In genomic region chr10:79610601-79611191, GRCh38 we compare ENCODE assay signal across 29 cellular contexts. TPM values are rescaled to one million over a fixed set of nuclear protein-coding genes. Genes with fewer than 3 reads are reported as not detected.
DNase-seq lines count a peak whose midpoint lies in the region; ATAC-seq and TF ChIP-seq lines count a peak whose summit lies in the region.
"Had no signal": no experiment of that assay in that cellular context is flagged by ENCODE, and none has a peak within 500 bp of the region (broad histone marks: within the 10 kb centered on the region; RNA-seq: fewer than 3 reads in every experiment).

TSS of gene SFTPA1 (plus strand) at chr10:79610939. CDS start at chr10:79611826, 887 bp downstream.

- TF ChIP-seq POLR2A in erythroblast (IDR thresholded peaks at IDR 0.05; ENCODE audit: low read length): no peak

- no peaks in the 10 kb centered on the region for H3K27me3 ChIP-seq in BLaER1
- H3K27me3 ChIP-seq in DND-41 (ENCODE audit: insufficient read depth, low read length, poor library complexity): no peaks in the 10 kb centered on the region
- no peaks in the 10 kb centered on the region for H3K27me3 ChIP-seq in OCI-LY3 (ENCODE audit: low read depth, low read length)
- H3K27me3 ChIP-seq in lower lobe of right lung (ENCODE audit: low read depth): no peaks in the 10 kb centered on the region
- H3K27me3 ChIP-seq: body of pancreas, tibial nerve had no signal

- H3K36me3 ChIP-seq in BLaER1: no peaks in the 10 kb centered on the region
- no peaks in the 10 kb centered on the region for H3K36me3 ChIP-seq in DND-41 (ENCODE audit: insufficient read depth, low read length)
- no peaks in the 10 kb centered on the region for H3K36me3 ChIP-seq in OCI-LY3 (replicated peaks; ENCODE audit: low read depth, low read length)
- H3K36me3 ChIP-seq in lower lobe of right lung: no peaks in the 10 kb centered on the region
- H3K36me3 ChIP-seq: tibial nerve had no signal

- H3K9ac ChIP-seq in BLaER1 (no peak within 1 kb of the TSS), DND-41 (ENCODE audit: low read depth, low read length) (no peak within 1 kb of the TSS), OCI-LY3 (ENCODE audit: low read length) (no peak within 1 kb of the TSS)

- intact Hi-C loops in lower lobe of right lung (cut with DNase I): no loop called here

- H3K9me3 ChIP-seq in BLaER1: no peaks in the 10 kb centered on the region
- H3K9me3 ChIP-seq in DND-41 (ENCODE audit: insufficient read depth, low read length, severe bottlenecking): no peaks in the 10 kb centered on the region
- no peaks in the 10 kb centered on the region for H3K9me3 ChIP-seq in OCI-LY3 (ENCODE audit: insufficient read depth, low read length)
- no peaks in the 10 kb centered on the region for H3K9me3 ChIP-seq in lower lobe of right lung
- H3K9me3 ChIP-seq: body of pancreas, tibial nerve had no signal

- peaks cover 10% of the 10 kb centered on the region for H3K4me1 ChIP-seq in BLaER1
- H3K4me1 ChIP-seq in DND-41 (ENCODE audit: insufficient read depth, low read length): no peaks in the 10 kb centered on the region
- H3K4me1 ChIP-seq in OCI-LY3 (ENCODE audit: low read length): peaks cover 22% of the 10 kb centered on the region
- H3K4me1 ChIP-seq in lower lobe of right lung: no peaks in the 10 kb centered on the region
- H3K4me1 ChIP-seq: body of pancreas, tibial nerve had no signal

- H3K4me2 ChIP-seq in BLaER1: peak within 1 kb of the TSS; percentile 47
- H3K4me2 ChIP-seq in DND-41 (ENCODE audit: insufficient read depth, low read length): no peak within 1 kb of the TSS
- peak within 1 kb of the TSS; percentile 22; the same call in 1 of the 2 replicates for H3K4me2 ChIP-seq in OCI-LY3 (ENCODE audit: low read length)

- ATAC-seq in DND-41 (ENCODE audit: insufficient read depth, low read depth): peak; percentile 53; the same call in 1 of the 3 replicates
- ATAC-seq in lower lobe of right lung: peak; percentile 66 to 72
- no peak for ATAC-seq in GM21576 (IDR thresholded peaks at IDR 0.05; ENCODE audit: unreplicated experiment)
- ATAC-seq: left lobe of liver; naive thymus-derived CD8-positive, alpha-beta T cell had no signal

- H3K4me3 ChIP-seq in BLaER1 (no peak within 1 kb of the TSS), DND-41 (ENCODE audit: low read depth in 1 of 2, low read length in 2 of 2) (no peak within 1 kb of the TSS), OCI-LY3 (ENCODE audit: low read length) (no peak within 1 kb of the TSS), lower lobe of right lung (peak within 1 kb of the TSS; percentile 48)
- H3K4me3 ChIP-seq: body of pancreas, tibial nerve had no signal

- TF ChIP-seq CTCF in DND-41 (IDR thresholded peaks at IDR 0.05; ENCODE audit: borderline replicate concordance, extremely low read depth, low read length, poor library complexity, severe bottlenecking): no peak
- TF ChIP-seq CTCF in OCI-LY3 (IDR thresholded peaks at IDR 0.05; ENCODE audit: low read depth, low read length): no peak
- no peak for TF ChIP-seq CTCF in lower lobe of right lung (IDR thresholded peaks at IDR 0.05)

- no peaks in the 10 kb centered on the region for H3K79me2 ChIP-seq in DND-41 (ENCODE audit: insufficient read depth, low read length)
- H3K79me2 ChIP-seq in OCI-LY3 (ENCODE audit: low read length): no peaks in the 10 kb centered on the region

- H4K20me1 ChIP-seq in BLaER1 (no peaks in the 10 kb centered on the region), DND-41 (ENCODE audit: insufficient read depth, low read length) (no peaks in the 10 kb centered on the region), OCI-LY3 (ENCODE audit: insufficient read depth, low read length) (no peaks in the 10 kb centered on the region)

- no peak for DNase-seq in DND-41
- peak; percentile 75 for DNase-seq in lower lobe of right lung
- DNase-seq in NCI-H2107 (lab: John Stamatoyannopoulos, UW): no peak
- no peak for DNase-seq in erythroblast (lab: John Stamatoyannopoulos, UW)
- DNase-seq: activated CD4-positive, alpha-beta T cell treated with anti-CD3 and anti-CD28 coated beads, Interleukin-2, amount 10 ng/mL, durations not matched to agents 7 days and 5 days; activated naive CD4-positive, alpha-beta T cell treated with Interleukin-2 at 50 U/mL for 16 hours; body of pancreas; cerebellar nuclear complex; COR-L47; GOT3; naive thymus-derived CD8-positive, alpha-beta T cell; NCI-H1048; NCI-H1694 treated with DMSO at 0.1 percent for 48 hours; NCI-H748 treated with DMSO at 0.1 percent for 48 hours; OCI-M1; Right ventricle myocardium superior; small intestine; stimulated activated CD8-positive, alpha-beta memory T cell treated with anti-CD3 and anti-CD28 coated beads, Interleukin-4, amount 100 ng/mL, for 48 hours had no signal

- H3K27ac ChIP-seq in BLaER1 (no peak within 1 kb of the TSS), DND-41 (ENCODE audit: low read length) (no peak within 1 kb of the TSS), OCI-LY3 (ENCODE audit: low read length) (no peak within 1 kb of the TSS), lower lobe of right lung (peak within 1 kb of the TSS; percentile 75)
- H3K27ac ChIP-seq: body of pancreas, tibial nerve had no signal

- no peak within 1 kb of the TSS for H2AFZ ChIP-seq in DND-41 (ENCODE audit: low read depth, low read length)
- no peak within 1 kb of the TSS for H2AFZ ChIP-seq in OCI-LY3 (ENCODE audit: low read depth, low read length)

RNA-seq across cellular contexts. Expression of gene SFTPA1, which starts in this region (rescaled TPM):
- total RNA-seq in lower lobe of right lung: 10,352 TPM
- total RNA-seq: activated CD4-positive, alpha-beta T cell treated with anti-CD3 and anti-CD28 coated beads, Interleukin-2, amount 10 ng/mL, durations not matched to agents 7 days and 5 days; dermis microvascular lymphatic vessel endothelial cell; fibroblast of lung; HFFc6; LHCN-M2; naive thymus-derived CD8-positive, alpha-beta T cell; omental fat pad; renal cortical epithelial cell; tibial nerve had no signal
